In genomic region chr1:43477716-43478115, GRCh38 we compare ENCODE assay signal across 15 cellular contexts. TPM values are rescaled to one million over a fixed set of nuclear protein-coding genes. Genes with fewer than 3 reads are reported as not detected.
DNase-seq lines count a peak whose midpoint lies in the region; ATAC-seq, FAIRE-seq and TF ChIP-seq lines count a peak whose summit lies in the region.
"Had no signal": no experiment of that assay in that cellular context is flagged by ENCODE, and none has a peak within 500 bp of the region (broad histone marks: within the 10 kb centered on the region; RNA-seq: fewer than 3 reads in every experiment).

No MANE protein-coding gene starts in this region.

- peaks cover 2% of the 10 kb centered on the region for H3K9me3 Mint-ChIP-seq in astrocyte (ENCODE audit: unreplicated experiment)
- H3K9me3 Mint-ChIP-seq in activated T-helper 17 cell treated with anti-CD3 and anti-CD28 coated beads, Interleukin-2, amount 50 U/mL, for 72 hours = no peaks in the 10 kb centered on the region

- H3K27ac Mint-ChIP-seq in astrocyte (ENCODE audit: unreplicated experiment) = peak overlapping the region; percentile 53
- no peak overlapping the region for H3K27ac Mint-ChIP-seq in activated T-helper 17 cell treated with anti-CD3 and anti-CD28 coated beads, Interleukin-2, amount 50 U/mL, for 72 hours
- H3K27ac Mint-ChIP-seq: CD4-positive, CD25-positive, alpha-beta regulatory T cell had no signal

- 95% methylated on average over 1 of the region's 1 CpG for WGBS in A549 (ENCODE audit: missing lambda C conversion rate)

- TF ChIP-seq POLR2A in A549 (IDR thresholded peaks at IDR 0.05; ENCODE audit: low read length) = no peak

- TF ChIP-seq EP300 in A549 (IDR thresholded peaks at IDR 0.05) = no peak

- H3K4me3 Mint-ChIP-seq in astrocyte (ENCODE audit: unreplicated experiment) = no peak overlapping the region
- no peak overlapping the region for H3K4me3 Mint-ChIP-seq in activated T-helper 17 cell treated with anti-CD3 and anti-CD28 coated beads, Interleukin-2, amount 50 U/mL, for 72 hours
- H3K4me3 Mint-ChIP-seq: CD4-positive, CD25-positive, alpha-beta regulatory T cell had no signal

- TF ChIP-seq CTCF in A549 (IDR thresholded peaks at IDR 0.05) (no peak), astrocyte (IDR thresholded peaks at IDR 0.05; ENCODE audit: insufficient read depth, low read depth, low read length) (no peak)

- H3K4me3 ChIP-seq in A549 (no peak overlapping the region), astrocyte (ENCODE audit: insufficient read depth, low read depth, low read length) (no peak overlapping the region)
- H3K4me3 ChIP-seq: BLaER1 treated with 17β-estradiol and CSF1 and Interleukin-3, amounts not matched to agents 10 nM and 100 nM had no signal

- H3K27me3 ChIP-seq in astrocyte (ENCODE audit: insufficient read depth, low read length) = no peaks in the 10 kb centered on the region
- H3K27me3 ChIP-seq: BLaER1 treated with 17β-estradiol and CSF1 and Interleukin-3, amounts not matched to agents 10 nM and 100 nM had no signal

- peak overlapping the region; percentile 1 for H3K9ac ChIP-seq in astrocyte (ENCODE audit: low read length)
- H3K9ac ChIP-seq: BLaER1 treated with 17β-estradiol and CSF1 and Interleukin-3, amounts not matched to agents 10 nM and 100 nM had no signal

- H3K27ac ChIP-seq in A549 (peak overlapping the region; percentile 92 to 95), astrocyte (ENCODE audit: low read depth, low read length) (peak overlapping the region; percentile 32), epithelial cell of prostate (peak overlapping the region; percentile 73)
- H3K27ac ChIP-seq: BLaER1 treated with 17β-estradiol and CSF1 and Interleukin-3, amounts not matched to agents 10 nM and 100 nM had no signal

- no peaks in the 10 kb centered on the region for H3K79me2 ChIP-seq in astrocyte (ENCODE audit: insufficient read depth, low read length)

- peaks cover 39% of the 10 kb centered on the region for H3K4me1 ChIP-seq in A549
- H3K4me1 ChIP-seq in astrocyte (ENCODE audit: insufficient read depth, low read length) = peaks cover 29% of the 10 kb centered on the region

- ATAC-seq in A549 = no peak
- no peak for ATAC-seq in activated T-helper 17 cell treated with anti-CD3 and anti-CD28 coated beads, Interleukin-2, amount 50 U/mL, for 72 hours (replicated peaks)

- TF ChIP-seq RAD21 in A549 (conservative IDR thresholded peaks at IDR 0.05 in 1 of 2, IDR thresholded peaks at IDR 0.05 in 1 of 2) = no peak

- H2AFZ ChIP-seq in astrocyte (ENCODE audit: low read depth, low read length) = no peak overlapping the region

- H3K4me2 ChIP-seq in A549 (no peak overlapping the region), astrocyte (ENCODE audit: low read length) (no peak overlapping the region)
- H3K4me2 ChIP-seq: BLaER1 treated with 17β-estradiol and CSF1 and Interleukin-3, amounts not matched to agents 10 nM and 100 nM had no signal

- FAIRE-seq in A549 (lab: Jason Lieb, UNC) (no peak), astrocyte (lab: Jason Lieb, UNC) (no peak)
- FAIRE-seq: H54 had no signal

- POLR2A ChIA-PET in A549 (lab: Yijun Ruan, JAX) = no interaction called here

- H3K36me3 Mint-ChIP-seq in astrocyte (ENCODE audit: low read depth, unreplicated experiment) = no peaks in the 10 kb centered on the region
- H3K36me3 Mint-ChIP-seq in activated T-helper 17 cell treated with anti-CD3 and anti-CD28 coated beads, Interleukin-2, amount 50 U/mL, for 72 hours (ENCODE audit: low read depth) = no peaks in the 10 kb centered on the region
- H3K36me3 Mint-ChIP-seq: CD4-positive, CD25-positive, alpha-beta regulatory T cell had no signal

- peaks cover 19% of the 10 kb centered on the region for H3K9me3 ChIP-seq in A549
- no peaks in the 10 kb centered on the region for H3K9me3 ChIP-seq in astrocyte (ENCODE audit: insufficient read depth, low read depth, low read length)
- H3K9me3 ChIP-seq: BLaER1 treated with 17β-estradiol and CSF1 and Interleukin-3, amounts not matched to agents 10 nM and 100 nM had no signal

- no peaks in the 10 kb centered on the region for H3K27me3 Mint-ChIP-seq in astrocyte (ENCODE audit: low read depth, unreplicated experiment)
- peaks cover 9% of the 10 kb centered on the region for H3K27me3 Mint-ChIP-seq in activated T-helper 17 cell treated with anti-CD3 and anti-CD28 coated beads, Interleukin-2, amount 50 U/mL, for 72 hours

- CTCF ChIA-PET in A549 (lab: Yijun Ruan, JAX) = interaction anchor here (0.8 kb wide), 1 partner anchor 9 kb away, joined by 4 read pairs; no protein-coding TSS in a partner anchor

- peaks cover 26% of the 10 kb centered on the region for H3K4me1 Mint-ChIP-seq in astrocyte (ENCODE audit: low read depth, unreplicated experiment)
- H3K4me1 Mint-ChIP-seq in activated T-helper 17 cell treated with anti-CD3 and anti-CD28 coated beads, Interleukin-2, amount 50 U/mL, for 72 hours = peaks cover 10% of the 10 kb centered on the region

- no peaks in the 10 kb centered on the region for H3K36me3 ChIP-seq in astrocyte (ENCODE audit: insufficient read depth, low read length)
- H3K36me3 ChIP-seq: BLaER1 treated with 17β-estradiol and CSF1 and Interleukin-3, amounts not matched to agents 10 nM and 100 nM had no signal

- H4K20me1 ChIP-seq in astrocyte (ENCODE audit: insufficient read depth, low read length) = no peaks in the 10 kb centered on the region
- H4K20me1 ChIP-seq: BLaER1 treated with 17β-estradiol and CSF1 and Interleukin-3, amounts not matched to agents 10 nM and 100 nM had no signal

- DNase-seq in A549 (ENCODE audit: low read depth in 1 of 2, low spot score in 1 of 2) (no peak), NCI-H226 (peak; percentile 30), astrocyte (ENCODE audit: low read depth) (no peak), epithelial cell of prostate (ENCODE audit: low read depth, low spot score) (no peak), ureter (ENCODE audit: low spot score) (no peak), GOT3 (lab: John Stamatoyannopoulos, UW) (no peak), NCI-H82 treated with DMSO at 0.1 percent for 48 hours (lab: John Stamatoyannopoulos, UW; ENCODE audit: unreplicated experiment) (no peak)
- DNase-seq: 8988T; ACHN; CD4-positive, CD25-positive, alpha-beta regulatory T cell; DMS53; GF-D8 had no signal

TF ChIP-seq in A549, 52 proteins besides CTCF, POLR2A, EP300 and RAD21 (continues in another document):
- no peak for TF ChIP-seq ZFP36 (IDR thresholded peaks at IDR 0.05; ENCODE audit: borderline replicate concordance, partially characterized antibody)
- no peak for TF ChIP-seq CHD2 (IDR thresholded peaks at IDR 0.05; ENCODE audit: low read length, partially characterized antibody)
- TF ChIP-seq E2F6 (IDR thresholded peaks at IDR 0.05; ENCODE audit: borderline replicate concordance, low read depth) = no peak
- TF ChIP-seq FOXS1 (CRISPR knock-in tag; IDR thresholded peaks at IDR 0.05) = no peak
- TF ChIP-seq HMGXB4 (CRISPR knock-in tag; IDR thresholded peaks at IDR 0.05; ENCODE audit: borderline replicate concordance) = no peak

RNA-seq across cellular contexts. Expression of gene HYI, which starts 24.0 kb away (rescaled TPM):
- polyA plus RNA-seq in A549 (2011; rRNA removed) (6.6 and 7.2 TPM in 2 replicates), A549 (2017; fragmentation: RNase III; extraction: RNeasy Plus Mini Kit Qiagen cat#74134 plus additional on column Dnase treatment) (15.1 to 17.1 TPM (median 15.3 TPM) in 3 replicates)
- 18.8 and 19.0 TPM in 2 replicates for polyA plus RNA-seq in A549 (2012; cell fraction: cytosol; rRNA removed)
- 39.9 and 45.7 TPM in 2 replicates for polyA plus RNA-seq in A549 (2012; cell fraction: nucleus; rRNA removed)
- polyA minus RNA-seq in A549 (2011; rRNA and poly(A)+ RNA removed) = 5.4 and 5.8 TPM in 2 replicates
- total RNA-seq in astrocyte (24.2 and 31.0 TPM in 2 replicates), ureter (50.9 TPM)
- 10 to 100 TPM in 1 of 2 donors, 1 to 10 TPM in 1; 5.7 to 25.8 TPM for total RNA-seq in activated T-helper 17 cell treated with anti-CD3 and anti-CD28 coated beads, Interleukin-2, amount 50 U/mL, for 72 hours

RNA-seq across cellular contexts. Expression of gene PTPRF, which starts 53.0 kb away (rescaled TPM):
- polyA plus RNA-seq in A549 (2011; rRNA removed) = 96.5 and 111 TPM in 2 replicates
- polyA plus RNA-seq in A549 (2012; cell fraction: cytosol; rRNA removed) = 84.0 and 107 TPM in 2 replicates
- polyA plus RNA-seq in A549 (2012; cell fraction: nucleus; rRNA removed) = 211 and 261 TPM in 2 replicates
- 68.3 to 75.4 TPM (median 68.5 TPM) in 3 replicates for polyA plus RNA-seq in A549 (2017; fragmentation: RNase III; extraction: RNeasy Plus Mini Kit Qiagen cat#74134 plus additional on column Dnase treatment)
- polyA minus RNA-seq in A549 (2011; rRNA and poly(A)+ RNA removed) = 308 and 310 TPM in 2 replicates
- 231 and 275 TPM in 2 replicates for total RNA-seq in astrocyte
- 405 TPM for total RNA-seq in ureter
- 10 to 100 TPM in 1 of 2 donors, 1 to 10 TPM in 1; 6.3 to 30.7 TPM for total RNA-seq in activated T-helper 17 cell treated with anti-CD3 and anti-CD28 coated beads, Interleukin-2, amount 50 U/mL, for 72 hours
- polyA plus RNA-seq: CD4-positive, CD25-positive, alpha-beta regulatory T cell had no signal

Comparison
In these comparisons a context has a peak if more than half of its experiments do, and no peak if none do; other contexts are left out.
1. H3K27ac ChIP-seq: peak in every context shown above with its lines; median percentile 94 in A549; 73 in epithelial cell of prostate; 32 in astrocyte.